ENCODE assay signal across 9 cellular contexts in the genomic region with DNA sequence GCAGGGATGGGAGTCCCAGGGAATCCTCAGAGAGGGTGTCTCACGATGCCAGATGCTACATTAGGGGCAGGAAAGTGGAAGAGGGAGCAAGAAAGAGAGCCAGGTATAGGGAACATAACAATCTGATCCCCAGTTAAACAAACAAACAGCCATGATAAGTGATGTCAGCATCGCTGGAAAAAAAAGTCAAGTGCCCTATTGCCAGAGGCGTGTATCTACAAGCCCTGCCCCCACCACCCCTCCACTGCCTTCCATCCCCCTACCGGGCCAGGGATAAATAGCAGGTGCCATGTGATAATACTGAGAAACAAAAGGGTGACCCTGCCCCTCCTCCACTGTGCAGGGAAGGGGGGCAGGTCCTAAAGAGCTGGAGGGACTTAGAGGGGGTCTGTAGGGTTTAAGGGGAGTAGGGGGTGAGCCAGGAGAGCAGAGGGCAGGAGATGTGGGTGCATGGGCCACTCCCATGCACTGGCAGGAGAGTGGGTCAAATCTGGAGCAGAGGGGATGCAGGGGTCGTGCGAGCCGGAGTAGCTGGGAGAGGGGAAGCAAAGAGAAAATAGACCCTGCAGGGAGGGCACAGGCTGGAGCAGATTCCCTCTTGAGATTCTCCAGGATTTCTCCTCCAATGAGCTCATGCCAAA. TPM values are rescaled to one million over a fixed set of nuclear protein-coding genes. Genes with fewer than 3 reads are reported as not detected.
DNase-seq lines count a peak whose midpoint lies in the region; ATAC-seq and TF ChIP-seq lines count a peak whose summit lies in the region.
"Had no signal": no experiment of that assay in that cellular context is flagged by ENCODE, and none has a peak within 500 bp of the region (broad histone marks: within the 10 kb centered on the region; RNA-seq: fewer than 3 reads in every experiment).

No MANE protein-coding gene starts in this region.

- intact Hi-C loops in A673 (cut with micrococcal nuclease; ENCODE audit: unreplicated experiment), result no loop called here
- intact Hi-C loops in HCT116 (cut with micrococcal nuclease), result no loop called here

- H3K36me3 ChIP-seq in A673 (ENCODE audit: insufficient read depth, low read length, poor library complexity, severe bottlenecking) (no peaks in the 10 kb centered on the region), HCT116 (ENCODE audit: control insufficient read depth in 1 of 2, insufficient read depth in 2 of 2, low read length in 2 of 2) (no peaks in the 10 kb centered on the region)

- H3K27ac Mint-ChIP-seq in natural killer cell treated with Interleukin-12 subunit alpha and Interleukin-12 subunit beta and Interleukin-15 and Interleukin-18, amount 100 ng/mL, for 72 hours, result no peak overlapping the region

- no TSS peak for BruUV-seq in A673 (replicated peaks; lab: Mats Ljungman, UMichigan)
- no TSS peak for BruUV-seq in HCT116 (replicated peaks; lab: Mats Ljungman, UMichigan)

- H3K4me2 ChIP-seq in HCT116 (ENCODE audit: low read length), result peak overlapping the region; percentile 34; the same call in 1 of the 2 replicates

- no peak for TF ChIP-seq CTCF in A673 (conservative IDR thresholded peaks at IDR 0.05; ENCODE audit: low read depth, low read length)
- peak in 2 of 3 experiments; percentile 52 to 54; a peak in 4 of 6 replicates for TF ChIP-seq CTCF in HCT116 (IDR thresholded peaks at IDR 0.05 in 2 of 3, conservative IDR thresholded peaks at IDR 0.05 in 1 of 3; ENCODE audit: borderline replicate concordance in 1 of 3, insufficient read depth in 1 of 3, low read depth in 2 of 3, low read length in 2 of 3)

- H2AFZ ChIP-seq in HCT116 (ENCODE audit: low read depth, low read length, poor library complexity, severe bottlenecking), result no peak overlapping the region

- peaks cover 28% of the 10 kb centered on the region in 2 donors for H3K27me3 Mint-ChIP-seq in natural killer cell treated with Interleukin-12 subunit alpha and Interleukin-12 subunit beta and Interleukin-15 and Interleukin-18, amount 100 ng/mL, for 72 hours

- TF ChIP-seq POLR2A in HCT116 (IDR thresholded peaks at IDR 0.05; ENCODE audit: borderline replicate concordance, extremely low read depth, insufficient read depth, insufficient read length), result no peak

- H3K4me3 ChIP-seq in A673 (ENCODE audit: low read depth, low read length, poor library complexity, severe bottlenecking) (no peak overlapping the region), HCT116 (replicated peaks in 1 of 2; ENCODE audit: low read depth in 1 of 2, low read length in 2 of 2) (no peak overlapping the region)
- H3K4me3 ChIP-seq: SK-N-MC had no signal

- ATAC-seq in HCT116 (peak; percentile 95), GM19463 (IDR thresholded peaks at IDR 0.05; ENCODE audit: unreplicated experiment) (no peak)
- no peak for ATAC-seq in natural killer cell treated with Interleukin-12 subunit alpha and Interleukin-12 subunit beta and Interleukin-15 and Interleukin-18, amount 100 ng/mL, for 72 hours

- RAD21 ChIA-PET in HCT116 (lab: Charles Lee; ENCODE audit: low non-redundant PET in 1 of 2, low total read pairs in 2 of 2, uncharacterized antibody in 2 of 2, unreplicated experiment in 2 of 2), result no interaction called here

- no peak overlapping the region for H3K4me3 Mint-ChIP-seq in natural killer cell treated with Interleukin-12 subunit alpha and Interleukin-12 subunit beta and Interleukin-15 and Interleukin-18, amount 100 ng/mL, for 72 hours

- DNase-seq in A673 (ENCODE audit: low spot score) (peak; percentile 35), HCT116 (ENCODE audit: low read depth, low spot score) (peak; percentile 31), NCI-H748 treated with DMSO at 0.1 percent for 48 hours (lab: John Stamatoyannopoulos, UW) (peak; percentile 38), germinal center (ENCODE audit: low spot score) (peak; percentile 70), DMS114 treated with DMSO at 0.1 percent for 48 hours (lab: John Stamatoyannopoulos, UW; ENCODE audit: unreplicated experiment) (no peak), SKM-1 (lab: John Stamatoyannopoulos, UW; ENCODE audit: unreplicated experiment) (no peak)
- DNase-seq in natural killer cell treated with Interleukin-12 subunit alpha and Interleukin-12 subunit beta and Interleukin-15 and Interleukin-18, amount 100 ng/mL, for 72 hours (ENCODE audit: low spot score), result no peak

- no peaks in the 10 kb centered on the region for H3K9me3 ChIP-seq in A673 (ENCODE audit: low read depth, low read length, poor library complexity, severe bottlenecking)
- H3K9me3 ChIP-seq in HCT116 (ENCODE audit: control insufficient read depth in 1 of 2, insufficient read depth in 1 of 2, low read depth in 1 of 2, low read length in 2 of 2), result no peaks in the 10 kb centered on the region

- H3K27ac ChIP-seq in A673 (ENCODE audit: low read depth, low read length, poor library complexity, severe bottlenecking), result no peak overlapping the region
- no peak overlapping the region for H3K27ac ChIP-seq in HCT116 (ENCODE audit: low read depth, low read length)
- H3K27ac ChIP-seq: SK-N-MC had no signal

- no peaks in the 10 kb centered on the region for H3K4me1 Mint-ChIP-seq in natural killer cell treated with Interleukin-12 subunit alpha and Interleukin-12 subunit beta and Interleukin-15 and Interleukin-18, amount 100 ng/mL, for 72 hours (ENCODE audit: low read depth in 2 of 2)

- H4K20me1 ChIP-seq in HCT116 (ENCODE audit: insufficient read depth), result no peaks in the 10 kb centered on the region

- no peaks in the 10 kb centered on the region for H3K9me2 ChIP-seq in HCT116 (ENCODE audit: insufficient read depth)

- no peak for TF ChIP-seq RAD21 in HCT116 (IDR thresholded peaks at IDR 0.05; ENCODE audit: low read depth)

- H3K27me3 ChIP-seq in A673 (replicated peaks; ENCODE audit: insufficient read depth, low read depth, low read length, poor library complexity) (peaks cover 15% of the 10 kb centered on the region), HCT116 (ENCODE audit: insufficient read depth, low read length) (peaks cover 18% of the 10 kb centered on the region)

- no peak overlapping the region for H3K9ac ChIP-seq in HCT116 (ENCODE audit: low read length)

- H3K36me3 Mint-ChIP-seq in natural killer cell treated with Interleukin-12 subunit alpha and Interleukin-12 subunit beta and Interleukin-15 and Interleukin-18, amount 100 ng/mL, for 72 hours, result no peaks in the 10 kb centered on the region

- no peaks in the 10 kb centered on the region for H3K9me3 Mint-ChIP-seq in natural killer cell treated with Interleukin-12 subunit alpha and Interleukin-12 subunit beta and Interleukin-15 and Interleukin-18, amount 100 ng/mL, for 72 hours

- POLR2A ChIA-PET in A673 (lab: Charles Lee; ENCODE audit: low non-redundant PET), result no interaction called here
- POLR2A ChIA-PET in HCT116 (lab: Charles Lee), result no interaction called here

- no peaks in the 10 kb centered on the region for H3K4me1 ChIP-seq in A673 (ENCODE audit: insufficient read depth, low read length, poor library complexity, severe bottlenecking)
- peaks cover 12 to 28% of the 10 kb centered on the region in 2 experiments for H3K4me1 ChIP-seq in HCT116 (ENCODE audit: control insufficient read depth in 1 of 2, insufficient read depth in 2 of 2, low read length in 2 of 2)

- H3K79me2 ChIP-seq in HCT116 (ENCODE audit: insufficient read depth, low read length), result no peaks in the 10 kb centered on the region

- CTCF ChIA-PET in A673 (lab: Charles Lee) (no interaction called here), HCT116 (lab: Charles Lee) (no interaction called here)

TF ChIP-seq in HCT116, 20 proteins besides CTCF, POLR2A, EP300 and RAD21:
- TF ChIP-seq SP1 (IDR thresholded peaks at IDR 0.05; ENCODE audit: low read depth), result no peak
- TF ChIP-seq JUND (IDR thresholded peaks at IDR 0.05), result no peak
TF ChIP-seq in HCT116: peak in this region for 0.

RNA-seq across cellular contexts. Expression of a gene that starts 3.4 kb away (rescaled TPM):
- not detected in 2 replicates for total RNA-seq in A673 (2021)
- total RNA-seq in HCT116 (2021; ENCODE audit: unreplicated experiment), result not detected
- 0.02 TPM in 1 of 2 replicates, not detected in the other for polyA plus RNA-seq in HCT116 (2012)
- total RNA-seq in natural killer cell treated with Interleukin-12 subunit alpha and Interleukin-12 subunit beta and Interleukin-15 and Interleukin-18, amount 100 ng/mL, for 72 hours, result not detected

Comparison
In these comparisons a context has a peak if more than half of its experiments do, and no peak if none do; other contexts are left out.
1. DNase-seq: peak in A673 (single experiment), HCT116 (single experiment), NCI-H748 treated with DMSO at 0.1 percent for 48 hours (single experiment) and germinal center (single experiment); none in DMS114 treated with DMSO at 0.1 percent for 48 hours (single experiment), natural killer cell treated with Interleukin-12 subunit alpha and Interleukin-12 subunit beta and Interleukin-15 and Interleukin-18, amount 100 ng/mL, for 72 hours (single experiment) and SKM-1 (single experiment).